Comparison of ENCODE assay signal across 29 cellular contexts in the genomic region with DNA sequence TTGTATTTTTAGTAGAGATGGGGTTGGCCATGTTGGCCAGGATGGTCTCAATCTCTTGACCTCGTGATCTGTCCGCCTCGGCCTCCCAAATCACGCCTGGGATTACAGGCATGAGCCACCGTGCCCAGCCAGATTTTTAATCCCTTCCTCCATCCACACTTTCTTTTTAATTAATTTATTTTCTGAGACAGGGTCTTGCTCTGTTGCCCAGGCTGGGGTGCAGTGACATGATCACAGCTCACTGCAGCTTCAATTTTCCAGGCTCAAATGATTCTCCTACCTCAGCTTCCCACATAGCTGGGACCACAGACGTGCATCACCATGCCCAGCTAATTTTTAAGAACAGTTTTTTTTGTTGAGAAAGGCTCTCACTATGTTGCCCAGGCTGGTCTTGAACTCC.
"Had no signal": no experiment of that assay in that cellular context is flagged by ENCODE, and none has a peak within 500 bp of the region (broad histone marks: within the 10 kb centered on the region; RNA-seq: fewer than 3 reads in every experiment).

No MANE protein-coding gene starts in this region.

- H3K27ac Mint-ChIP-seq: activated CD4-positive, alpha-beta memory T cell treated with anti-CD3 and anti-CD28 coated beads for 36 hours; activated CD4-positive, alpha-beta T cell treated with anti-CD3 and anti-CD28 coated beads, Interleukin-2, amount 10 ng/mL, durations not matched to agents 7 days and 5 days; activated naive CD4-positive, alpha-beta T cell treated with anti-CD3 and anti-CD28 coated beads, Interleukin-2, amount 50 U/mL, for 24 hours; activated naive CD8-positive, alpha-beta T cell treated with anti-CD3 and anti-CD28 coated beads, Interleukin-2, amount 50 U/mL, for 24 hours had no signal

- H3K27me3 ChIP-seq: ascending aorta, body of pancreas had no signal

- FAIRE-seq: bronchial epithelial cell had no signal

- H3K27ac ChIP-seq: ascending aorta, body of pancreas, SK-N-MC had no signal

- H3K4me3 ChIP-seq: ascending aorta, body of pancreas, SK-N-MC had no signal

- ATAC-seq: activated naive CD8-positive, alpha-beta T cell treated with anti-CD3 and anti-CD28 coated beads, Interleukin-2, amount 50 U/mL, for 24 hours; body of pancreas; Panc1; Right ventricle myocardium inferior; T-cell had no signal

- H3K9me3 Mint-ChIP-seq: activated CD4-positive, alpha-beta memory T cell treated with anti-CD3 and anti-CD28 coated beads for 36 hours; activated CD4-positive, alpha-beta T cell treated with anti-CD3 and anti-CD28 coated beads, Interleukin-2, amount 10 ng/mL, durations not matched to agents 7 days and 5 days; activated naive CD4-positive, alpha-beta T cell treated with anti-CD3 and anti-CD28 coated beads, Interleukin-2, amount 50 U/mL, for 24 hours; activated naive CD8-positive, alpha-beta T cell treated with anti-CD3 and anti-CD28 coated beads, Interleukin-2, amount 50 U/mL, for 24 hours; T-cell had no signal

- H3K27me3 Mint-ChIP-seq: activated CD4-positive, alpha-beta memory T cell treated with anti-CD3 and anti-CD28 coated beads for 36 hours; activated CD4-positive, alpha-beta T cell treated with anti-CD3 and anti-CD28 coated beads, Interleukin-2, amount 10 ng/mL, durations not matched to agents 7 days and 5 days; activated naive CD4-positive, alpha-beta T cell treated with anti-CD3 and anti-CD28 coated beads, Interleukin-2, amount 50 U/mL, for 24 hours; activated naive CD8-positive, alpha-beta T cell treated with anti-CD3 and anti-CD28 coated beads, Interleukin-2, amount 50 U/mL, for 24 hours; T-cell had no signal

- H3K4me3 Mint-ChIP-seq: activated CD4-positive, alpha-beta memory T cell treated with anti-CD3 and anti-CD28 coated beads for 36 hours; activated CD4-positive, alpha-beta T cell treated with anti-CD3 and anti-CD28 coated beads, Interleukin-2, amount 10 ng/mL, durations not matched to agents 7 days and 5 days; activated naive CD4-positive, alpha-beta T cell treated with anti-CD3 and anti-CD28 coated beads, Interleukin-2, amount 50 U/mL, for 24 hours; activated naive CD8-positive, alpha-beta T cell treated with anti-CD3 and anti-CD28 coated beads, Interleukin-2, amount 50 U/mL, for 24 hours; T-cell had no signal

- H3K9me3 ChIP-seq: ascending aorta, body of pancreas had no signal

- DNase-seq: activated CD4-positive, alpha-beta memory T cell treated with anti-CD3 and anti-CD28 coated beads for 36 hours; activated CD4-positive, alpha-beta T cell treated with anti-CD3 and anti-CD28 coated beads for 1 hour; activated CD4-positive, alpha-beta T cell treated with anti-CD3 and anti-CD28 coated beads, Interleukin-2, amount 10 ng/mL, durations not matched to agents 7 days and 5 days; activated effector memory CD4-positive, alpha-beta T cell treated with Interleukin-2 at 50 U/mL for 16 hours; activated naive CD4-positive, alpha-beta T cell; activated naive CD8-positive, alpha-beta T cell treated with anti-CD3 and anti-CD28 coated beads, Interleukin-2, amount 50 U/mL, for 24 hours; activated T-cell treated with anti-CD3 and anti-CD28 coated beads for 4 hours; amniotic stem cell; body of pancreas; central memory CD4-positive, alpha-beta T cell; MV-4-11; NCI-H1092 treated with DMSO at 0.1 percent for 48 hours; NCI-H1417 treated with DMSO at 0.1 percent for 48 hours; NCI-H1694; NCI-H2029; NCI-H345; NCI-H510A; NCI-H526 treated with DMSO at 0.1 percent for 48 hours; NCI-H82; NK-92 treated with Interleukin-12 subunit alpha and Interleukin-12 subunit beta, amount 100 ng/mL, for 24 hours; OCI-M1; RPMI8226; T-cell had no signal
